In genomic region chr6:143657809-143658208, GRCh38 we compare ENCODE assay signal across 35 cellular contexts. TPM values are rescaled to one million over a fixed set of nuclear protein-coding genes. Genes with fewer than 3 reads are reported as not detected.
DNase-seq lines count a peak whose midpoint lies in the region; ATAC-seq, FAIRE-seq and TF ChIP-seq lines count a peak whose summit lies in the region.
"Had no signal": no experiment of that assay in that cellular context is flagged by ENCODE, and none has a peak within 500 bp of the region (broad histone marks: within the 10 kb centered on the region; RNA-seq: fewer than 3 reads in every experiment).

No MANE protein-coding gene starts in this region.

- peaks cover 21% of the 10 kb centered on the region for H3K4me1 Mint-ChIP-seq in endodermal cell
- H3K4me1 Mint-ChIP-seq: B cell had no signal

- no peaks in the 10 kb centered on the region for H4K20me1 ChIP-seq in SK-N-SH (ENCODE audit: insufficient read depth)
- no peaks in the 10 kb centered on the region for H4K20me1 ChIP-seq in H1 (replicated peaks in 1 of 2; ENCODE audit: control insufficient read depth in 1 of 2, insufficient read depth in 2 of 2, low read length in 2 of 2)
- H4K20me1 ChIP-seq: BLaER1; BLaER1 treated with 17β-estradiol and CSF1 and Interleukin-3, amounts not matched to agents 10 nM and 100 nM had no signal

- H3K27ac ChIP-seq in SK-N-SH (ENCODE audit: low read depth in 2 of 2, low read length in 1 of 2) (no peak overlapping the region), H1 (ENCODE audit: low read depth, low read length) (no peak overlapping the region), endodermal cell (ENCODE audit: low read depth, low read length) (no peak overlapping the region), lower lobe of right lung (no peak overlapping the region)
- H3K27ac ChIP-seq: 22Rv1; A549; BLaER1; BLaER1 treated with 17β-estradiol and CSF1 and Interleukin-3, amounts not matched to agents 10 nM and 100 nM; C4-2B had no signal

- H3K9me3 ChIP-seq in SK-N-SH: no peaks in the 10 kb centered on the region
- peaks cover 10 to 22% of the 10 kb centered on the region in 2 experiments for H3K9me3 ChIP-seq in H1 (ENCODE audit: insufficient read depth in 2 of 2, low read depth in 1 of 2, low read length in 1 of 2)
- H3K9me3 ChIP-seq in endodermal cell (ENCODE audit: control insufficient read depth, low read length): peaks cover 40% of the 10 kb centered on the region
- no peaks in the 10 kb centered on the region for H3K9me3 ChIP-seq in lower lobe of right lung
- H3K9me3 ChIP-seq: A549, BE2C, Caco-2 had no signal

- TF ChIP-seq EP300 in SK-N-SH (IDR thresholded peaks at IDR 0.05; ENCODE audit: borderline replicate concordance in 1 of 2, low read depth in 1 of 2, low read length in 1 of 2): no peak
- TF ChIP-seq EP300 in H1 (IDR thresholded peaks at IDR 0.05; ENCODE audit: borderline replicate concordance in 1 of 2, low read depth in 2 of 2, low read length in 2 of 2): no peak

- CTCF ChIA-PET in SK-N-SH (lab: Yijun Ruan, JAX): no interaction called here
- CTCF ChIA-PET in H1 (lab: Charles Lee; ENCODE audit: partially characterized antibody): interaction anchor here (1.0 kb wide), 1 partner anchor 19 kb away, joined by 3 read pairs; no protein-coding TSS in a partner anchor

- no peaks in the 10 kb centered on the region for H3F3A ChIP-seq in SK-N-SH (replicated peaks; ENCODE audit: insufficient read depth)

- H3K23ac ChIP-seq in H1 (ENCODE audit: insufficient read length): no peak overlapping the region

- H3K14ac ChIP-seq in H1 (ENCODE audit: insufficient read length): no peak overlapping the region

- no peaks in the 10 kb centered on the region for H3K27me3 ChIP-seq in SK-N-SH (ENCODE audit: insufficient read depth)
- H3K27me3 ChIP-seq in H1 (replicated peaks in 1 of 4; ENCODE audit: control insufficient read depth in 3 of 4, extremely low read depth in 1 of 4, insufficient read depth in 3 of 4, low read length in 3 of 4): no peaks in the 10 kb centered on the region
- no peaks in the 10 kb centered on the region for H3K27me3 ChIP-seq in endodermal cell (ENCODE audit: control insufficient read depth, insufficient read depth, low read length, poor library complexity, severe bottlenecking)
- no peaks in the 10 kb centered on the region for H3K27me3 ChIP-seq in lower lobe of right lung (ENCODE audit: low read depth)
- H3K27me3 ChIP-seq: BE2C; BLaER1; BLaER1 treated with 17β-estradiol and CSF1 and Interleukin-3, amounts not matched to agents 10 nM and 100 nM had no signal

- POLR2A ChIA-PET in SK-N-SH (lab: Yijun Ruan, JAX): no interaction called here
- POLR2A ChIA-PET in H1 (lab: Charles Lee; ENCODE audit: partially characterized antibody): no interaction called here

- no peak overlapping the region for H2BK5ac ChIP-seq in H1 (ENCODE audit: low read depth, low read length)

- H2AFZ ChIP-seq in SK-N-SH (ENCODE audit: low read depth) (no peak overlapping the region), H1 (ENCODE audit: low read length) (no peak overlapping the region)

- DNase-seq in SK-N-SH (no peak), H1 (ENCODE audit: low read depth in 1 of 2, low spot score in 2 of 2) (no peak), endodermal cell (no peak), lower lobe of right lung (no peak)
- DNase-seq: 8988T; ACHN; AML-193; BE2C; C1 segment of cervical spinal cord; Caco-2; Calu3; CD4-positive, alpha-beta memory T cell; CD4-positive, alpha-beta T cell; CD4-positive, CD25-positive, alpha-beta regulatory T cell; CD8-positive, alpha-beta memory T cell; CD8-positive, alpha-beta T cell; COR-L47; DMS 273 treated with DMSO at 0.1 percent for 48 hours; DMS153; DMS53; DMS79; DMS79 treated with DMSO at 0.1 percent for 48 hours; DND-41; EL had no signal

- H3K27me3 Mint-ChIP-seq in endodermal cell (ENCODE audit: insufficient read depth): no peaks in the 10 kb centered on the region
- H3K27me3 Mint-ChIP-seq: B cell; CD4-positive, alpha-beta memory T cell; CD4-positive, alpha-beta T cell; CD4-positive, CD25-positive, alpha-beta regulatory T cell; CD8-positive, alpha-beta memory T cell had no signal

- no peak overlapping the region for H2BK120ac ChIP-seq in H1 (replicated peaks; ENCODE audit: low read depth, low read length)

- no peak overlapping the region for H4K91ac ChIP-seq in H1 (replicated peaks; ENCODE audit: insufficient read length, low read length)

- H3K4me3 Mint-ChIP-seq in endodermal cell: no peak overlapping the region
- H3K4me3 Mint-ChIP-seq: B cell; CD14-positive monocyte; CD4-positive, alpha-beta memory T cell; CD4-positive, alpha-beta T cell; CD8-positive, alpha-beta memory T cell; CD8-positive, alpha-beta T cell had no signal

- no peak overlapping the region for H2BK15ac ChIP-seq in H1 (ENCODE audit: low read length)

- H3K36me3 Mint-ChIP-seq in endodermal cell (ENCODE audit: low read depth): peaks cover 21% of the 10 kb centered on the region

- no peak overlapping the region for H3K4ac ChIP-seq in H1 (replicated peaks; ENCODE audit: insufficient read length, low read depth, low read length)

- no peaks in the 10 kb centered on the region for H3K79me1 ChIP-seq in H1 (ENCODE audit: low read depth, low read length)

- no peak overlapping the region for H3K4me3 ChIP-seq in SK-N-SH (ENCODE audit: low read depth in 2 of 2, low read length in 1 of 2)
- H3K4me3 ChIP-seq in H1 (ENCODE audit: extremely low read depth in 1 of 4, insufficient read depth in 2 of 4, low read depth in 3 of 4, low read length in 4 of 4): no peak overlapping the region
- peak overlapping the region; percentile 43 for H3K4me3 ChIP-seq in endodermal cell (ENCODE audit: low read length)
- H3K4me3 ChIP-seq in lower lobe of right lung: no peak overlapping the region
- H3K4me3 ChIP-seq: A549; BLaER1; BLaER1 treated with 17β-estradiol and CSF1 and Interleukin-3, amounts not matched to agents 10 nM and 100 nM had no signal

- no peak for TF ChIP-seq CTCF in SK-N-SH (IDR thresholded peaks at IDR 0.05)
- TF ChIP-seq CTCF in H1 (IDR thresholded peaks at IDR 0.05; ENCODE audit: control extremely low read depth in 1 of 3, insufficient read depth in 1 of 3, low read depth in 1 of 3, low read length in 3 of 3): no peak
- TF ChIP-seq CTCF in endodermal cell (conservative IDR thresholded peaks at IDR 0.05): no peak
- TF ChIP-seq CTCF in lower lobe of right lung (IDR thresholded peaks at IDR 0.05): no peak

- no peak for TF ChIP-seq POLR2A in H1 (IDR thresholded peaks at IDR 0.05; ENCODE audit: control extremely low read depth in 1 of 2, low read depth in 2 of 2, low read length in 2 of 2)

- no peak overlapping the region for H4K8ac ChIP-seq in H1 (ENCODE audit: extremely low read depth, insufficient read depth, low read length)

- H3K4me1 ChIP-seq in SK-N-SH (ENCODE audit: control insufficient read depth in 1 of 2, insufficient read depth in 2 of 2, low read depth in 1 of 2, low read length in 1 of 2): no peaks in the 10 kb centered on the region
- H3K4me1 ChIP-seq in H1 (replicated peaks in 1 of 4; ENCODE audit: control insufficient read depth in 3 of 4, insufficient read depth in 4 of 4, low read length in 3 of 4): no peaks in the 10 kb centered on the region; a peak in 1 of 7 replicates
- H3K4me1 ChIP-seq in endodermal cell (ENCODE audit: control insufficient read depth, insufficient read depth, low read length): peaks cover 8% of the 10 kb centered on the region
- H3K4me1 ChIP-seq in lower lobe of right lung: no peaks in the 10 kb centered on the region
- H3K4me1 ChIP-seq: A549; BE2C; BLaER1; BLaER1 treated with 17β-estradiol and CSF1 and Interleukin-3, amounts not matched to agents 10 nM and 100 nM had no signal

- intact Hi-C loops in lower lobe of right lung (cut with DNase I): no loop called here

- no peak overlapping the region for H3K27ac Mint-ChIP-seq in endodermal cell
- H3K27ac Mint-ChIP-seq: B cell; CD14-positive monocyte; CD4-positive, alpha-beta memory T cell; CD4-positive, alpha-beta T cell; CD4-positive, CD25-positive, alpha-beta regulatory T cell; CD8-positive, alpha-beta T cell had no signal

- H3K56ac ChIP-seq in H1 (replicated peaks; ENCODE audit: insufficient read length, low read depth, low read length): no peak overlapping the region

- 20% methylated on average over 1 of the region's 2 CpGs for WGBS in SK-N-SH (ENCODE audit: low lambda C conversion rate)
- WGBS in H1 (ENCODE audit: extremely low coverage in 1 of 2, insufficient coverage in 1 of 2, insufficient read length in 1 of 2, insufficient replicate concordance in 2 of 2, low coverage in 1 of 2, low lambda C conversion rate in 2 of 2, missing lambda C conversion rate in 1 of 2), 2 experiments: 91% methylated on average over 2 of the region's 2 CpGs; no CpG with 5 or more reads in 1 of the 2 experiments
- WGBS in endodermal cell (ENCODE audit: insufficient coverage in 1 of 2, insufficient read length in 1 of 2), 2 experiments: 97% methylated on average over 2 of the region's 2 CpGs; no CpG with 5 or more reads in 1 of the 2 experiments

- no peak overlapping the region for H2AK5ac ChIP-seq in H1 (ENCODE audit: low read depth, low read length)

- H3K9ac ChIP-seq in SK-N-SH (no peak overlapping the region), H1 (replicated peaks in 1 of 4; ENCODE audit: extremely low read depth in 1 of 4, low read depth in 3 of 4, low read length in 3 of 4) (no peak overlapping the region), endodermal cell (ENCODE audit: extremely low read depth, low read length, poor library complexity, severe bottlenecking) (no peak overlapping the region)
- H3K9ac ChIP-seq: BLaER1; BLaER1 treated with 17β-estradiol and CSF1 and Interleukin-3, amounts not matched to agents 10 nM and 100 nM had no signal

- no peaks in the 10 kb centered on the region for H3K23me2 ChIP-seq in H1 (ENCODE audit: low read depth, low read length)

- no peak overlapping the region for H3K18ac ChIP-seq in H1 (ENCODE audit: extremely low read depth, low read length)

- no peak for FAIRE-seq in H1 (lab: Jason Lieb, UNC)
- FAIRE-seq: A204.1, A549, D721Med had no signal

- H4K5ac ChIP-seq in H1 (ENCODE audit: insufficient read length, low read depth, low read length): no peak overlapping the region

- H3K9me2 ChIP-seq in SK-N-SH: no peaks in the 10 kb centered on the region

- H3K36me3 ChIP-seq in SK-N-SH (replicated peaks in 1 of 2; ENCODE audit: control insufficient read depth in 1 of 2, insufficient read depth in 2 of 2, low read length in 1 of 2) (no peaks in the 10 kb centered on the region), H1 (ENCODE audit: control insufficient read depth in 2 of 4, insufficient read depth in 4 of 4, low read length in 3 of 4) (no peaks in the 10 kb centered on the region; a peak in 3 of 8 replicates), endodermal cell (ENCODE audit: control insufficient read depth, insufficient read depth, low read length) (peaks cover 4% of the 10 kb centered on the region), lower lobe of right lung (no peaks in the 10 kb centered on the region)
- H3K36me3 ChIP-seq: BE2C, BLaER1 had no signal

- no peak for ATAC-seq in SK-N-SH treated with all-trans-retinoic acid at 6 μM for 48 hours
- no peak for ATAC-seq in lower lobe of right lung
- no peak for ATAC-seq in HG02763 (IDR thresholded peaks at IDR 0.05; ENCODE audit: unreplicated experiment)
- ATAC-seq: A549; CD8-positive, alpha-beta T cell had no signal

- H2BK12ac ChIP-seq in H1 (ENCODE audit: low read depth, low read length): no peak overlapping the region

- H2BK20ac ChIP-seq in H1 (ENCODE audit: low read length): no peak overlapping the region

- H3K79me2 ChIP-seq in SK-N-SH (ENCODE audit: insufficient read depth) (no peaks in the 10 kb centered on the region), H1 (ENCODE audit: control insufficient read depth in 1 of 2, insufficient read depth in 2 of 2, low read length in 2 of 2) (no peaks in the 10 kb centered on the region)

- TF ChIP-seq RAD21 in SK-N-SH (IDR thresholded peaks at IDR 0.05; ENCODE audit: low read length) (no peak), H1 (IDR thresholded peaks at IDR 0.05 in 1 of 2, conservative IDR thresholded peaks at IDR 0.05 in 1 of 2; ENCODE audit: low read depth in 2 of 2, low read length in 2 of 2) (no peak)

- peaks cover 39% of the 10 kb centered on the region for H3K9me3 Mint-ChIP-seq in endodermal cell

- no peak overlapping the region for H3K4me2 ChIP-seq in SK-N-SH
- no peak overlapping the region for H3K4me2 ChIP-seq in H1 (ENCODE audit: insufficient read depth in 1 of 2, low read depth in 2 of 2, low read length in 2 of 2)
- H3K4me2 ChIP-seq: A549; BLaER1; BLaER1 treated with 17β-estradiol and CSF1 and Interleukin-3, amounts not matched to agents 10 nM and 100 nM had no signal

RNA-seq across cellular contexts. Expression of gene PHACTR2, which starts 20.0 kb away (rescaled TPM):
- polyA plus RNA-seq in SK-N-SH (2012; rRNA removed) (5.0 and 8.6 TPM in 2 replicates), H1 (2011; rRNA removed) (12.3 and 16.9 TPM in 2 replicates)
- polyA plus RNA-seq in SK-N-SH (2012; cell fraction: cytosol; rRNA removed): 6.7 and 7.5 TPM in 2 replicates
- 4.5 and 6.9 TPM in 2 replicates for polyA plus RNA-seq in SK-N-SH (2012; cell fraction: nucleus; rRNA removed)
- total RNA-seq in H1 (2021; fragmentation: NEBNext Ultra II Directional; extraction: Animal tissue kit (Norgen Biotek cat#: 25700)): 131 and 136 TPM in 2 replicates
- 17.1 TPM for polyA plus RNA-seq in H1 (2011; cell fraction: cytosol; rRNA removed)
- polyA plus RNA-seq in H1 (2011; cell fraction: nucleus; rRNA removed): 55.0 TPM
- polyA plus RNA-seq in H1 (2012, experiment 1 of 2): 24.5 to 41.1 TPM (median 35.9 TPM) in 4 replicates
- polyA plus RNA-seq in H1 (2012, experiment 2 of 2): 2.2 TPM
- 94.2 TPM for polyA plus RNA-seq in H1 (2013, experiment 1 of 2)
- 88.2 TPM for polyA plus RNA-seq in H1 (2013, experiment 2 of 2)
- polyA minus RNA-seq in H1 (2011; rRNA and poly(A)+ RNA removed): 73.4 and 79.0 TPM in 2 replicates
- polyA minus RNA-seq in H1 (2011; cell fraction: cytosol; rRNA and poly(A)+ RNA removed): 45.4 TPM
- 142 TPM for polyA minus RNA-seq in H1 (2011; cell fraction: nucleus; rRNA and poly(A)+ RNA removed)
- total RNA-seq in endodermal cell (100 to 1,000 TPM; 164 to 222 TPM), lower lobe of right lung (115 TPM)
- 42.0 TPM for polyA plus RNA-seq in endodermal cell (2013, experiment 1 of 2)
- polyA plus RNA-seq in endodermal cell (2013, experiment 2 of 2): 48.6 TPM
